8 cellular contexts compared by ENCODE assay signal in the genomic region with DNA sequence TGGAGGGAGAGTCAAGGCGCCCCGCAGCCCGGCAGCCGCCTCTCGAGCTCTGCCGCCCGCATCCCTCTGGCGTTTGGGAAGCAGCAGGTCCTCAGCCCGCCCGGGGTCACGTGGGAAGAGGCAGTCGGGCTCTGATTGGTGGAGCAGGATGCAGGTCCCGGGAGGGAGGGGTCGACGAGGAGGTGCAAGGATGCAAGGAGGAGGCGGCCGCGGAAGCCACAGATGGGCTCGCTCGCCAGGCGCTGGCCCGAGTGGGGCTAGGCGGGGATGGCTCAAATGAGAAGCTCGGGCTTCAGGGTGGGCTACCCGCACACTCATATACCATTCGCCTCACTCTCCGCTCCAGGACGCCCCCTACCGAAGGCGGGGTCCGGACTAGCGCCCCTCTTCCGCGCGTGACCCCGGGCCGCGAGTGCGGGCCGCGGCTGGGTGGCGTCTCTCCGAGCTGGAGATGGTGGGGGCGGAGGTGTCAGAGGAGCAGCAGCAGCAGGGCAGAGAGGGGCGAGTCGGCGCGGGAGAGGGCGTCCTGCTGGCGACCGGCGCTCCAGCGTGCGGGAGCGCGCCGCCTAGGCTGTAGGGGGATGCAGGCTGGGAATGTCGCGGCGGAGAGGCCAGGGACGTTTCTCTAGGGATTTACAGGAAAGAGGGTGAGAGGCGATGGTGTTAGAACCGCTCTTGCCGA. TPM values are rescaled to one million over a fixed set of nuclear protein-coding genes. Genes with fewer than 3 reads are reported as not detected.
A peak's percentile ranks its signal among the peaks of the same experiment; 100 is the strongest.
DNase-seq lines count a peak whose midpoint lies in the region; ATAC-seq and TF ChIP-seq lines count a peak whose summit lies in the region.

Gene TMEFF2, minus strand, starts transcription at position 68 of the 682 bp plus-strand sequence. CDS start 409 bp downstream, outside the sequence.

- H3K4me1 ChIP-seq in endodermal cell (ENCODE audit: control insufficient read depth, insufficient read depth, low read length) = no peaks in the 10 kb centered on the region

- ATAC-seq in HG02870 (IDR thresholded peaks at IDR 0.05; ENCODE audit: unreplicated experiment) = peak; percentile 79
- peak; percentile 75 for ATAC-seq in activated CD8-positive, alpha-beta T cell treated with anti-CD3 and anti-CD28 coated beads, Interleukin-2, amount 10 ng/mL, durations not matched to agents 7 days and 5 days

- peak; percentile 40 for DNase-seq in NCI-H2107 treated with DMSO at 0.1 percent for 48 hours (lab: John Stamatoyannopoulos, UW; ENCODE audit: unreplicated experiment)
- peak; percentile 57 for DNase-seq in activated CD8-positive, alpha-beta T cell treated with anti-CD3 and anti-CD28 coated beads, Interleukin-2, amount 10 ng/mL, durations not matched to agents 7 days and 5 days
- DNase-seq in endodermal cell = peak; percentile 98
- DNase-seq in medulla oblongata (ENCODE audit: extremely low spot score) = peak; percentile 95
- DNase-seq in stimulated activated CD8-positive, alpha-beta memory T cell treated with anti-CD3 and anti-CD28 coated beads, Interleukin-12 subunit alpha, Interleukin-12 subunit beta, amount 100 ng/mL, for 24 hours (ENCODE audit: extremely low read depth) = peak; percentile 22
- DNase-seq in NOMO-1 treated with dmso at 0.1 percent for 144 hours (lab: John Stamatoyannopoulos, UW; ENCODE audit: unreplicated experiment) = no peak

- H3K4me3 Mint-ChIP-seq in activated CD8-positive, alpha-beta T cell treated with anti-CD3 and anti-CD28 coated beads, Interleukin-2, amount 10 ng/mL, durations not matched to agents 7 days and 5 days = peak within 1 kb of the TSS; percentile 70
- H3K4me3 Mint-ChIP-seq in endodermal cell = peak within 1 kb of the TSS; percentile 58

- 0 to 1% methylated on average over 6 to 64 of the region's 64 CpGs for WGBS in endodermal cell (ENCODE audit: insufficient coverage in 1 of 2, insufficient read length in 1 of 2), 2 experiments

- no peaks in the 10 kb centered on the region for H3K9me3 Mint-ChIP-seq in activated CD8-positive, alpha-beta T cell treated with anti-CD3 and anti-CD28 coated beads, Interleukin-2, amount 10 ng/mL, durations not matched to agents 7 days and 5 days (ENCODE audit: insufficient read depth)
- no peaks in the 10 kb centered on the region for H3K9me3 Mint-ChIP-seq in endodermal cell

- H3K27ac Mint-ChIP-seq in activated CD8-positive, alpha-beta T cell treated with anti-CD3 and anti-CD28 coated beads, Interleukin-2, amount 10 ng/mL, durations not matched to agents 7 days and 5 days = no peak within 1 kb of the TSS
- H3K27ac Mint-ChIP-seq in endodermal cell = no peak within 1 kb of the TSS

- H3K9me3 ChIP-seq in endodermal cell (ENCODE audit: control insufficient read depth, low read length) = no peaks in the 10 kb centered on the region

- POLR2A ChIA-PET in activated CD8-positive, alpha-beta T cell treated with anti-CD3 and anti-CD28 coated beads, Interleukin-2, amount 10 ng/mL, durations not matched to agents 7 days and 5 days (lab: Charles Lee) = no interaction called here

- CTCF ChIA-PET in activated CD8-positive, alpha-beta T cell treated with anti-CD3 and anti-CD28 coated beads, Interleukin-2, amount 10 ng/mL, durations not matched to agents 7 days and 5 days (lab: Charles Lee) = interaction anchor here (1.0 to 1.2 kb wide), 2 partner anchors 11 to 33 kb away, joined by 3 to 4 read pairs; no protein-coding TSS in a partner anchor

- H3K27me3 Mint-ChIP-seq in activated CD8-positive, alpha-beta T cell treated with anti-CD3 and anti-CD28 coated beads, Interleukin-2, amount 10 ng/mL, durations not matched to agents 7 days and 5 days (ENCODE audit: low read depth) = peaks cover 59% of the 10 kb centered on the region
- peaks cover 86% of the 10 kb centered on the region for H3K27me3 Mint-ChIP-seq in endodermal cell (ENCODE audit: insufficient read depth)

- peaks cover 88% of the 10 kb centered on the region for H3K27me3 ChIP-seq in endodermal cell (ENCODE audit: control insufficient read depth, insufficient read depth, low read length, poor library complexity, severe bottlenecking)

- peaks cover 30% of the 10 kb centered on the region for H3K4me1 Mint-ChIP-seq in activated CD8-positive, alpha-beta T cell treated with anti-CD3 and anti-CD28 coated beads, Interleukin-2, amount 10 ng/mL, durations not matched to agents 7 days and 5 days (ENCODE audit: low read depth)
- peaks cover 18% of the 10 kb centered on the region for H3K4me1 Mint-ChIP-seq in endodermal cell

- no peaks in the 10 kb centered on the region for H3K36me3 ChIP-seq in endodermal cell (ENCODE audit: control insufficient read depth, insufficient read depth, low read length)

- no peak within 1 kb of the TSS for H3K9ac ChIP-seq in endodermal cell (ENCODE audit: extremely low read depth, low read length, poor library complexity, severe bottlenecking)

- peak; percentile 11 for TF ChIP-seq CTCF in GM12873 (IDR thresholded peaks at IDR 0.05; ENCODE audit: insufficient read depth, low read depth, low read length, missing control alignments)
- TF ChIP-seq CTCF in endodermal cell (conservative IDR thresholded peaks at IDR 0.05) = peak; percentile 64

- peak within 1 kb of the TSS; percentile 81 for H3K4me3 ChIP-seq in endodermal cell (ENCODE audit: low read length)

- H3K27ac ChIP-seq in endodermal cell (ENCODE audit: low read depth, low read length) = no peak within 1 kb of the TSS

- H3K36me3 Mint-ChIP-seq in activated CD8-positive, alpha-beta T cell treated with anti-CD3 and anti-CD28 coated beads, Interleukin-2, amount 10 ng/mL, durations not matched to agents 7 days and 5 days (ENCODE audit: low read depth) = no peaks in the 10 kb centered on the region
- H3K36me3 Mint-ChIP-seq in endodermal cell (ENCODE audit: low read depth) = no peaks in the 10 kb centered on the region

RNA-seq across cellular contexts. Expression of gene TMEFF2, which starts in this region (rescaled TPM):
- total RNA-seq in activated CD8-positive, alpha-beta T cell treated with anti-CD3 and anti-CD28 coated beads, Interleukin-2, amount 10 ng/mL, durations not matched to agents 7 days and 5 days = not detected
- under 1 TPM in 1 of 2 donors, not detected in 1; 0.09 TPM for total RNA-seq in endodermal cell
- 3.0 TPM for polyA plus RNA-seq in endodermal cell (2013, experiment 1 of 2)
- polyA plus RNA-seq in endodermal cell (2013, experiment 2 of 2) = 2.6 TPM

Comparison
In these comparisons a context has a peak if more than half of its experiments do, and no peak if none do; other contexts are left out.
1. Peak in DNase-seq and ATAC-seq in activated CD8-positive, alpha-beta T cell treated with anti-CD3 and anti-CD28 coated beads, Interleukin-2, amount 10 ng/mL, durations not matched to agents 7 days and 5 days; RNA of the gene not detected or under 1 TPM.